In the genomic region with DNA sequence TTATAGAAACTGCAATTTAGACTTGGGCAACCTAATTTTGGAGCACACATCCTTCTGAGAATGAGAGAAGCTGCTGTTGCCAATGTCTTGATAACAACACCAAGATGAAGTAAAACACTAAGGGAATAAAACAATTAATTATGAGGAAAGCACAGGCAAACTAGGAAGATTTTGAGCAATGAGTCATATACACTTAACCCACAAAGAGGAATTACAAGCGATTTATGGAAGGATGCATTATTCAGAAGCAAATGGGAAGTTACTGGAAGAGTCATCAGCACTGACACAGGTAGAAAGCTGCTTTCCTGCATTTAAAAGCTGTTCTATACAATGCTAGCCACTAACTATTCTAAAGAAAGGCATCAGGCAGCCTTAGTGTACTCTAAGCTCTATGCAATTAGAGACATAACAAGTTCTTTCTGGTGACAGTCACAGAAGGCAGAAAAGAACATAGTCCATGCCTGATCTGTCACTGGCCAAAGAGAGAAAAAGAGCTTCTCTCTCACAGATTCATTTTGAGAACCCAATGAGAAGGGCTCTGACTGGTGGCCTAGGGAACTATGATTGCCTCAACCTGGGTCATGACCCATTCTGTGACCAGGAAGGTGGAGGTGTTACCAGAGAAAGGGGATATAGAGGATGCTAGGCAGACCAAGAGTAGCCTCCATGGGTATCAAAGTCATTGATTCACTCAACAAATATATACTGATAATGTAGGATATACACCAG, we compare ENCODE assay signal across 14 cellular contexts. TPM values are rescaled to one million over a fixed set of nuclear protein-coding genes. Genes with fewer than 3 reads are reported as not detected.
A peak's percentile ranks its signal among the peaks of the same experiment; 100 is the strongest.
DNase-seq lines count a peak whose midpoint lies in the region; ATAC-seq and TF ChIP-seq lines count a peak whose summit lies in the region.
"Had no signal": no experiment of that assay in that cellular context is flagged by ENCODE, and none has a peak within 500 bp of the region (broad histone marks: within the 10 kb centered on the region; RNA-seq: fewer than 3 reads in every experiment).

No MANE protein-coding gene starts in this region.

- no peak for TF ChIP-seq CTCF in activated CD8-positive, alpha-beta T cell treated with anti-CD3 and anti-CD28 coated beads for 36 hours (IDR thresholded peaks at IDR 0.05)
- TF ChIP-seq CTCF in smooth muscle cell (IDR thresholded peaks at IDR 0.05; ENCODE audit: borderline replicate concordance, insufficient read depth, poor library complexity, severe bottlenecking) = no peak
- no peak for TF ChIP-seq CTCF in uterus (IDR thresholded peaks at IDR 0.05)

- H3K27ac Mint-ChIP-seq in activated CD8-positive, alpha-beta T cell treated with anti-CD3 and anti-CD28 coated beads for 36 hours = no peak overlapping the region
- H3K27ac Mint-ChIP-seq in activated CD8-positive, alpha-beta T cell treated with anti-CD3 and anti-CD28 coated beads, Interleukin-2, amount 10 ng/mL, durations not matched to agents 7 days and 5 days = no peak overlapping the region

- H3K9me3 Mint-ChIP-seq in activated CD8-positive, alpha-beta T cell treated with anti-CD3 and anti-CD28 coated beads for 36 hours = no peaks in the 10 kb centered on the region
- H3K9me3 Mint-ChIP-seq in activated CD8-positive, alpha-beta T cell treated with anti-CD3 and anti-CD28 coated beads, Interleukin-2, amount 10 ng/mL, durations not matched to agents 7 days and 5 days (ENCODE audit: insufficient read depth) = no peaks in the 10 kb centered on the region

- no peak overlapping the region for H2AFZ ChIP-seq in smooth muscle cell (ENCODE audit: low read depth)

- WGBS in smooth muscle cell (ENCODE audit: low lambda C conversion rate) = 33% methylated on average over 1 of the region's 1 CpG

- H3K27me3 Mint-ChIP-seq in activated CD8-positive, alpha-beta T cell treated with anti-CD3 and anti-CD28 coated beads for 36 hours = peaks cover 23% of the 10 kb centered on the region
- H3K27me3 Mint-ChIP-seq in activated CD8-positive, alpha-beta T cell treated with anti-CD3 and anti-CD28 coated beads, Interleukin-2, amount 10 ng/mL, durations not matched to agents 7 days and 5 days (ENCODE audit: low read depth) = peaks cover 31% of the 10 kb centered on the region

- H3K9me3 ChIP-seq in smooth muscle cell (replicated peaks; ENCODE audit: low read depth) (no peaks in the 10 kb centered on the region), uterus (no peaks in the 10 kb centered on the region)
- H3K9me3 ChIP-seq: A549, spleen, tibial artery had no signal

- intact Hi-C loops in activated CD8-positive, alpha-beta T cell treated with anti-CD3 and anti-CD28 coated beads for 36 hours (cut with micrococcal nuclease) = no loop called here
- intact Hi-C loops in uterus (cut with DNase I; ENCODE audit: low total_unique reads) = no loop called here

- no peaks in the 10 kb centered on the region for H3F3A ChIP-seq in smooth muscle cell (ENCODE audit: low read depth)

- H3K79me2 ChIP-seq in smooth muscle cell (ENCODE audit: low read depth) = no peaks in the 10 kb centered on the region

- peak overlapping the region; percentile 53 for H3K4me2 ChIP-seq in smooth muscle cell
- H3K4me2 ChIP-seq: A549 had no signal

- H3K4me1 Mint-ChIP-seq in activated CD8-positive, alpha-beta T cell treated with anti-CD3 and anti-CD28 coated beads for 36 hours (ENCODE audit: low read depth) = peaks cover 6% of the 10 kb centered on the region
- peaks cover 21% of the 10 kb centered on the region for H3K4me1 Mint-ChIP-seq in activated CD8-positive, alpha-beta T cell treated with anti-CD3 and anti-CD28 coated beads, Interleukin-2, amount 10 ng/mL, durations not matched to agents 7 days and 5 days (ENCODE audit: low read depth)

- H3K36me3 ChIP-seq in smooth muscle cell (ENCODE audit: low read depth) (no peaks in the 10 kb centered on the region), uterus (no peaks in the 10 kb centered on the region)
- H3K36me3 ChIP-seq: spleen, tibial artery had no signal

- TF ChIP-seq POLR2A in uterus (IDR thresholded peaks at IDR 0.05) = no peak

- H3K4me3 Mint-ChIP-seq in activated CD8-positive, alpha-beta T cell treated with anti-CD3 and anti-CD28 coated beads for 36 hours = no peak overlapping the region
- H3K4me3 Mint-ChIP-seq in activated CD8-positive, alpha-beta T cell treated with anti-CD3 and anti-CD28 coated beads, Interleukin-2, amount 10 ng/mL, durations not matched to agents 7 days and 5 days = no peak overlapping the region

- no peaks in the 10 kb centered on the region for H3K4me1 ChIP-seq in smooth muscle cell (ENCODE audit: low read depth)
- no peaks in the 10 kb centered on the region for H3K4me1 ChIP-seq in uterus
- H3K4me1 ChIP-seq: A549, tibial artery had no signal

- no peak overlapping the region for H3K4me3 ChIP-seq in smooth muscle cell
- no peak overlapping the region for H3K4me3 ChIP-seq in uterus
- H3K4me3 ChIP-seq: A549, spleen, tibial artery had no signal

- no peak for DNase-seq in activated CD8-positive, alpha-beta T cell treated with anti-CD3 and anti-CD28 coated beads for 36 hours
- no peak for DNase-seq in activated CD8-positive, alpha-beta T cell treated with anti-CD3 and anti-CD28 coated beads, Interleukin-2, amount 10 ng/mL, durations not matched to agents 7 days and 5 days
- DNase-seq in RPMI7951 (ENCODE audit: low read depth) (peak; percentile 57), smooth muscle cell (lab: John Stamatoyannopoulos, UW; ENCODE audit: unreplicated experiment) (no peak), uterus (no peak), NCI-H1694 treated with DMSO at 0.1 percent for 48 hours (lab: John Stamatoyannopoulos, UW) (no peak), OCI-M1 (lab: John Stamatoyannopoulos, UW) (no peak)
- DNase-seq: activated CD4-positive, CD25-positive, alpha-beta regulatory T cell; mesendoderm; occipital lobe; spleen; tibial artery had no signal

- no peak overlapping the region for H3K9ac ChIP-seq in smooth muscle cell (ENCODE audit: low read depth)

- CTCF ChIA-PET in activated CD8-positive, alpha-beta T cell treated with anti-CD3 and anti-CD28 coated beads for 36 hours (lab: Charles Lee) = interaction anchor here (0.8 to 5.9 kb wide), 4 partner anchors 9 to 24 kb away, joined by 3 to 44 read pairs (median 4); no protein-coding TSS in a partner anchor
- CTCF ChIA-PET in activated CD8-positive, alpha-beta T cell treated with anti-CD3 and anti-CD28 coated beads, Interleukin-2, amount 10 ng/mL, durations not matched to agents 7 days and 5 days (lab: Charles Lee) = interaction anchor here (1.8 to 8.1 kb wide), 2 partner anchors 15 to 119 kb away, joined by 4 to 83 read pairs; partner anchors contain the start of genes CCDC142 and TTC31

- POLR2A ChIA-PET in activated CD8-positive, alpha-beta T cell treated with anti-CD3 and anti-CD28 coated beads for 36 hours (lab: Charles Lee) = no interaction called here
- POLR2A ChIA-PET in activated CD8-positive, alpha-beta T cell treated with anti-CD3 and anti-CD28 coated beads, Interleukin-2, amount 10 ng/mL, durations not matched to agents 7 days and 5 days (lab: Charles Lee) = no interaction called here

- H4K20me1 ChIP-seq in smooth muscle cell (ENCODE audit: low read depth) = no peaks in the 10 kb centered on the region

- no peaks in the 10 kb centered on the region for H3K36me3 Mint-ChIP-seq in activated CD8-positive, alpha-beta T cell treated with anti-CD3 and anti-CD28 coated beads for 36 hours (ENCODE audit: low read depth)
- H3K36me3 Mint-ChIP-seq in activated CD8-positive, alpha-beta T cell treated with anti-CD3 and anti-CD28 coated beads, Interleukin-2, amount 10 ng/mL, durations not matched to agents 7 days and 5 days (ENCODE audit: low read depth) = no peaks in the 10 kb centered on the region

- H3K27me3 ChIP-seq in smooth muscle cell (ENCODE audit: low read depth) = peaks cover 6% of the 10 kb centered on the region
- H3K27me3 ChIP-seq in uterus = no peaks in the 10 kb centered on the region

- peak; percentile 55 for ATAC-seq in activated CD8-positive, alpha-beta T cell treated with anti-CD3 and anti-CD28 coated beads for 36 hours
- ATAC-seq in activated CD8-positive, alpha-beta T cell treated with anti-CD3 and anti-CD28 coated beads, Interleukin-2, amount 10 ng/mL, durations not matched to agents 7 days and 5 days = no peak
- ATAC-seq in esophagus mucosa = peak; percentile 47

- peak overlapping the region; percentile 13 for H3K27ac ChIP-seq in smooth muscle cell (ENCODE audit: low read depth)
- H3K27ac ChIP-seq in uterus = no peak overlapping the region
- H3K27ac ChIP-seq: A549, spleen, tibial artery had no signal

RNA-seq across cellular contexts. Expression of gene M1AP, which starts 45.4 kb away (rescaled TPM):
- not detected for total RNA-seq in activated CD8-positive, alpha-beta T cell treated with anti-CD3 and anti-CD28 coated beads for 36 hours
- total RNA-seq in activated CD8-positive, alpha-beta T cell treated with anti-CD3 and anti-CD28 coated beads, Interleukin-2, amount 10 ng/mL, durations not matched to agents 7 days and 5 days = not detected
- total RNA-seq in RPMI7951 (2014; rRNA removed; shearing (Covaris generic)) = 0.36 TPM in 1 of 2 replicates, not detected in the other
- total RNA-seq in esophagus mucosa (1.6 TPM), smooth muscle cell (1.2 TPM in 2 replicates), uterus (under 1 TPM in 2 of 4 donors, not detected in 2; 0.49 to 0.76 TPM)
- 1.0 and 2.8 TPM in 2 replicates for polyA plus RNA-seq in smooth muscle cell
- total RNA-seq: occipital lobe had no signal
- polyA plus RNA-seq: A549 had no signal

RNA-seq across cellular contexts. Expression of gene DOK1, which starts 48.2 kb away (rescaled TPM):
- 10 to 100 TPM; 15.0 to 16.6 TPM for total RNA-seq in activated CD8-positive, alpha-beta T cell treated with anti-CD3 and anti-CD28 coated beads for 36 hours
- total RNA-seq in activated CD8-positive, alpha-beta T cell treated with anti-CD3 and anti-CD28 coated beads, Interleukin-2, amount 10 ng/mL, durations not matched to agents 7 days and 5 days = 10 to 100 TPM; 32.4 to 35.9 TPM
- 1.8 and 3.1 TPM in 2 replicates for total RNA-seq in RPMI7951 (2014; rRNA removed; shearing (Covaris generic))
- 0.56 TPM for total RNA-seq in esophagus mucosa
- 11.7 and 17.8 TPM in 2 replicates for total RNA-seq in smooth muscle cell
- polyA plus RNA-seq in smooth muscle cell = 32.9 and 41.3 TPM in 2 replicates
- total RNA-seq in uterus = 10 to 100 TPM in 3 of 4 donors, under 1 TPM in 1; 0.29 to 85.0 (median 13.8) TPM

RNA-seq across cellular contexts. Expression of gene LOXL3, which starts 49.0 kb away (rescaled TPM):
- total RNA-seq in activated CD8-positive, alpha-beta T cell treated with anti-CD3 and anti-CD28 coated beads for 36 hours = under 1 TPM; 0.38 to 0.60 TPM
- under 1 TPM; 0.21 to 0.23 TPM for total RNA-seq in activated CD8-positive, alpha-beta T cell treated with anti-CD3 and anti-CD28 coated beads, Interleukin-2, amount 10 ng/mL, durations not matched to agents 7 days and 5 days
- total RNA-seq in RPMI7951 (2014; rRNA removed; shearing (Covaris generic)) = 93.6 and 108 TPM in 2 replicates
- 0.52 TPM for total RNA-seq in esophagus mucosa
- 123 and 139 TPM in 2 replicates for total RNA-seq in smooth muscle cell
- polyA plus RNA-seq in smooth muscle cell = 109 and 190 TPM in 2 replicates
- total RNA-seq in uterus = 10 to 100 TPM in 3 of 4 donors, 1 to 10 TPM in 1; 9.5 to 26.5 (median 17.5) TPM

RNA-seq across cellular contexts. Expression of gene SEMA4F, which starts 51.3 kb away (rescaled TPM):
- total RNA-seq in activated CD8-positive, alpha-beta T cell treated with anti-CD3 and anti-CD28 coated beads for 36 hours = 1 to 10 TPM; 3.1 to 4.2 TPM
- total RNA-seq in activated CD8-positive, alpha-beta T cell treated with anti-CD3 and anti-CD28 coated beads, Interleukin-2, amount 10 ng/mL, durations not matched to agents 7 days and 5 days = 1 to 10 TPM; 5.8 to 6.4 TPM
- 6.4 and 7.1 TPM in 2 replicates for total RNA-seq in RPMI7951 (2014; rRNA removed; shearing (Covaris generic))
- total RNA-seq in esophagus mucosa = 1.4 TPM
- 8.5 and 10.1 TPM in 2 replicates for total RNA-seq in smooth muscle cell
- polyA plus RNA-seq in smooth muscle cell = 14.2 and 16.7 TPM in 2 replicates
- 10 to 100 TPM in 1 of 4 donors, 1 to 10 TPM in 3; 1.3 to 14.5 (median 4.8) TPM for total RNA-seq in uterus
